In genomic region chr3:196504556-196504955, GRCh38 we compare ENCODE assay signal across 12 cellular contexts. TPM values are rescaled to one million over a fixed set of nuclear protein-coding genes. Genes with fewer than 3 reads are reported as not detected.
DNase-seq lines count a peak whose midpoint lies in the region; ATAC-seq and TF ChIP-seq lines count a peak whose summit lies in the region.
"Had no signal": no experiment of that assay in that cellular context is flagged by ENCODE, and none has a peak within 500 bp of the region (broad histone marks: within the 10 kb centered on the region; RNA-seq: fewer than 3 reads in every experiment).

No MANE protein-coding gene starts in this region.

- 92 to 97% (median 96%) methylated on average over 6 of the region's 6 CpGs for WGBS in heart left ventricle, 4 donors
- WGBS in transverse colon (ENCODE audit: low coverage in 1 of 2), 2 donors = 93 to 97% methylated on average over 5 to 6 of the region's 6 CpGs

- H3K4me3 Mint-ChIP-seq in immature natural killer cell = peak overlapping the region; percentile 13 to 100 (median 98)

- H3K36me3 Mint-ChIP-seq in immature natural killer cell = peaks cover 0 to 5% (median 4%) of the 10 kb centered on the region in 3 donors

- H3K9me3 ChIP-seq in heart left ventricle (peaks cover 0 to 14% (median 1%) of the 10 kb centered on the region in 12 donors), SK-N-MC (ENCODE audit: low read depth, low read length) (0 out of 2 replicates have a peak, but pooled peaks cover 3% of the 10 kb centered on the region), transverse colon (no peaks in the 10 kb centered on the region)
- H3K9me3 ChIP-seq: prostate gland, thoracic aorta had no signal

- H3K27ac ChIP-seq in heart left ventricle (peak overlapping the region in 11 of 12 donors; percentile 91 to 99 (median 96)), SK-N-MC (peak overlapping the region; percentile 83), transverse colon (peak overlapping the region in 3 of 4 donors; percentile 96 to 99 (median 98))

- ATAC-seq in heart left ventricle (no peak), left ventricle myocardium superior (no peak), GM18511 (IDR thresholded peaks at IDR 0.05; ENCODE audit: unreplicated experiment) (no peak)

- in situ Hi-C loops in transverse colon (cut with MboI; ENCODE audit: low pct_ligation_motif_present in 1 of 4, low pct_unique_long_range_greater_than_20kb in 1 of 4, low sequenced_read_pairs in 3 of 4) = loop anchor here in 2 of 4 donors (25.0 kb wide), 1 partner anchor 242 kb away; no protein-coding TSS in a partner anchor

- no peaks in the 10 kb centered on the region for H3K9me3 Mint-ChIP-seq in immature natural killer cell

- peaks cover 33 to 35% of the 10 kb centered on the region in 2 donors for H3K4me1 Mint-ChIP-seq in immature natural killer cell

- H3K36me3 ChIP-seq in heart left ventricle = peaks cover 0 to 18% (median 6%) of the 10 kb centered on the region in 9 donors
- H3K36me3 ChIP-seq in SK-N-MC (ENCODE audit: insufficient read depth, low read length) = peaks cover 9% of the 10 kb centered on the region
- H3K36me3 ChIP-seq in transverse colon = no peaks in the 10 kb centered on the region
- H3K36me3 ChIP-seq: prostate gland, thoracic aorta had no signal

- H3K4me3 ChIP-seq in heart left ventricle = no peak overlapping the region
- H3K4me3 ChIP-seq in SK-N-MC = no peak overlapping the region
- no peak overlapping the region for H3K4me3 ChIP-seq in transverse colon

- TF ChIP-seq CTCF in heart left ventricle (IDR thresholded peaks at IDR 0.05) (no peak), transverse colon (IDR thresholded peaks at IDR 0.05) (no peak)

- H3K27me3 ChIP-seq in heart left ventricle = no peaks in the 10 kb centered on the region
- H3K27me3 ChIP-seq in transverse colon = no peaks in the 10 kb centered on the region

- no peak overlapping the region for H3K9ac ChIP-seq in SK-N-MC (ENCODE audit: insufficient read length)

- TF ChIP-seq POLR2A in heart left ventricle (IDR thresholded peaks at IDR 0.05) (no peak), transverse colon (IDR thresholded peaks at IDR 0.05) (no peak)

- DNase-seq in heart left ventricle = no peak
- DNase-seq in left ventricle myocardium superior = no peak
- DNase-seq in SK-N-MC (ENCODE audit: low read depth, low spot score) = no peak
- no peak for DNase-seq in immature natural killer cell
- no peak for DNase-seq in transverse colon
- DNase-seq in NCI-H2227 treated with DMSO at 0.1 percent for 48 hours (lab: John Stamatoyannopoulos, UW) = no peak
- no peak for DNase-seq in AG08395 (ENCODE audit: low spot score)
- DNase-seq: activated T-cell treated with anti-CD3 and anti-CD28 coated beads, Interleukin-2, amount 50 U/mL, for 1 hour; foreskin melanocyte had no signal

- TF ChIP-seq EP300 in transverse colon (IDR thresholded peaks at IDR 0.05; ENCODE audit: low read depth) = no peak

- H3K4me1 ChIP-seq in heart left ventricle (peaks cover 0 to 28% (median 12%) of the 10 kb centered on the region in 12 donors), transverse colon (peaks cover 0 to 28% (median 14%) of the 10 kb centered on the region in 4 donors)
- H3K4me1 ChIP-seq: prostate gland had no signal

- peak overlapping the region; percentile 80 to 95 (median 90) for H3K27ac Mint-ChIP-seq in immature natural killer cell

- intact Hi-C loops in heart left ventricle (cut with DNase I) = loop anchor here in 4 of 10 donors (1.0 to 10.0 kb wide), 3 partner anchors 64 to 72 kb away; partner anchors contain the start of genes UBXN7 (in 3 of the 4), FBXO45 (in 1 of the 4) and WDR53 (in 1 of the 4)
- intact Hi-C loops in left ventricle myocardium superior (cut with micrococcal nuclease) = no loop called here
- intact Hi-C loops in transverse colon (cut with DNase I; ENCODE audit: low total_unique reads) = loop anchor here (10.0 kb wide), 1 partner anchor 70 kb away; the partner anchor contains the start of gene UBXN7

- peaks cover 9 to 22% (median 15%) of the 10 kb centered on the region in 3 donors for H3K27me3 Mint-ChIP-seq in immature natural killer cell (ENCODE audit: low read depth in 3 of 3)

RNA-seq across cellular contexts. Expression of gene RNF168, which starts 1.0 kb away (rescaled TPM):
- total RNA-seq in heart left ventricle (10 to 100 TPM; 15.0 to 31.8 (median 21.1) TPM), left ventricle myocardium superior (23.2 TPM), transverse colon (100 to 1,000 TPM in 1 of 4 donors, 10 to 100 TPM in 3; 17.3 to 221 (median 19.5) TPM)
- polyA plus RNA-seq in heart left ventricle (10 to 100 TPM in 1 of 2 donors, 1 to 10 TPM in 1; 8.4 to 13.4 TPM), immature natural killer cell (10 to 100 TPM in 2 of 3 donors, 1 to 10 TPM in 1; 7.6 to 23.9 (median 12.0) TPM)

RNA-seq across cellular contexts. Expression of gene SMCO1, which starts 10.6 kb away (rescaled TPM):
- total RNA-seq in heart left ventricle = 100 to 1,000 TPM in 2 of 9 donors, 10 to 100 TPM in 7; 14.5 to 130 (median 50.0) TPM
- polyA plus RNA-seq in heart left ventricle = 100 to 1,000 TPM in 1 of 2 donors, 1 to 10 TPM in 1; 2.6 to 105 TPM
- total RNA-seq in left ventricle myocardium superior = 110 TPM
- polyA plus RNA-seq in immature natural killer cell = not detected
- total RNA-seq in transverse colon = not detected
- total RNA-seq: prostate gland, thoracic aorta had no signal

Comparison
In these comparisons a context has a peak if more than half of its experiments do, and no peak if none do; other contexts are left out.
1. RNA of gene SMCO1, which starts 10.6 kb away (total RNA-seq): 110 TPM in left ventricle myocardium superior (single experiment) and 14.5 to 130 TPM in heart left ventricle; not detected in transverse colon; every median in the first group is over 10 times any median in the second.
2. Peak in every context shown above with its lines, with median percentiles within 50 percentile points of each other: H3K27ac ChIP-seq.